18 cellular contexts compared by ENCODE assay signal in genomic region chr17:12996357-12996756, GRCh38. TPM values are rescaled to one million over a fixed set of nuclear protein-coding genes. Genes with fewer than 3 reads are reported as not detected.
A peak's percentile ranks its signal among the peaks of the same experiment; 100 is the strongest.
DNase-seq lines count a peak whose midpoint lies in the region; ATAC-seq and TF ChIP-seq lines count a peak whose summit lies in the region.
"Had no signal": no experiment of that assay in that cellular context is flagged by ENCODE, and none has a peak within 500 bp of the region (broad histone marks: within the 10 kb centered on the region; RNA-seq: fewer than 3 reads in every experiment).

No MANE protein-coding gene starts in this region.

- DNase-seq in activated effector memory CD4-positive, alpha-beta T cell treated with anti-CD3 and anti-CD28 coated beads, Interleukin-2, amount 50 U/mL, for 16 hours, result peak; percentile 48
- DNase-seq in activated effector memory CD4-positive, alpha-beta T cell treated with Interleukin-2 at 50 U/mL for 16 hours, result no peak
- peak; percentile 26 for DNase-seq in RWPE2 (ENCODE audit: low spot score)
- DNase-seq in mesenteric fat pad (ENCODE audit: low spot score), result peak; percentile 76
- no peak for DNase-seq in stimulated activated naive CD8-positive, alpha-beta T cell treated with anti-CD3 and anti-CD28 coated beads, Interleukin-15, Interleukin-2, amounts not matched to agents 100 U/mL and 50 U/mL, for 24 hours
- no peak for DNase-seq in HFFc6
- DNase-seq: Caco-2; CD4-positive, CD25-positive, alpha-beta regulatory T cell; CD8-positive, alpha-beta T cell; DMS153; DND-41; GM23248; H9 had no signal

- no peak for ATAC-seq in RWPE2 (ENCODE audit: low read depth)
- ATAC-seq in stimulated activated naive CD8-positive, alpha-beta T cell treated with anti-CD3 and anti-CD28 coated beads, Interleukin-15, Interleukin-2, amounts not matched to agents 100 U/mL and 50 U/mL, for 24 hours, result no peak
- ATAC-seq in GM18873 (IDR thresholded peaks at IDR 0.05; ENCODE audit: low FRiP score, unreplicated experiment), result no peak
- ATAC-seq: CD8-positive, alpha-beta T cell had no signal

- no peak overlapping the region for H3K4me3 Mint-ChIP-seq in HFFc6
- H3K4me3 Mint-ChIP-seq: B cell; CD4-positive, CD25-positive, alpha-beta regulatory T cell; CD8-positive, alpha-beta T cell; H9 had no signal

- H3K27me3 Mint-ChIP-seq in HFFc6 (ENCODE audit: insufficient read depth), result peaks cover 3% of the 10 kb centered on the region; the same call in 1 of the 2 replicates
- H3K27me3 Mint-ChIP-seq: B cell; CD4-positive, CD25-positive, alpha-beta regulatory T cell had no signal

- no peaks in the 10 kb centered on the region for H3K9me3 Mint-ChIP-seq in HFFc6
- H3K9me3 Mint-ChIP-seq: CD4-positive, CD25-positive, alpha-beta regulatory T cell; CD8-positive, alpha-beta T cell; H9 had no signal

- no peaks in the 10 kb centered on the region for H3K27me3 ChIP-seq in RWPE2 (ENCODE audit: insufficient read depth, poor library complexity, severe bottlenecking)
- H3K27me3 ChIP-seq: BLaER1 had no signal

- no peak overlapping the region for H3K27ac ChIP-seq in RWPE2 (ENCODE audit: poor library complexity, severe bottlenecking)
- H3K27ac ChIP-seq: 22Rv1, BLaER1, C4-2B, GM23248 had no signal

- TF ChIP-seq CTCF in RWPE2 (IDR thresholded peaks at IDR 0.05; ENCODE audit: poor library complexity, severe bottlenecking) (no peak), HFFc6 (IDR thresholded peaks at IDR 0.05) (no peak)

- H3K4me1 Mint-ChIP-seq in HFFc6 (ENCODE audit: low read depth), result no peaks in the 10 kb centered on the region
- H3K4me1 Mint-ChIP-seq: B cell, H9 had no signal

- peaks cover 22% of the 10 kb centered on the region for H3K36me3 Mint-ChIP-seq in HFFc6 (ENCODE audit: low read depth)

- H3K4me1 ChIP-seq in RWPE2 (ENCODE audit: insufficient read depth, poor library complexity, severe bottlenecking), result no peaks in the 10 kb centered on the region
- H3K4me1 ChIP-seq: Caco-2 had no signal

- peaks cover 95% of the 10 kb centered on the region for H3K36me3 ChIP-seq in RWPE2 (ENCODE audit: low read depth)

- H3K9me3 ChIP-seq in RWPE2 (ENCODE audit: severe bottlenecking), result no peaks in the 10 kb centered on the region
- H3K9me3 ChIP-seq: BLaER1, Caco-2 had no signal

- H3K27ac Mint-ChIP-seq in HFFc6, result no peak overlapping the region
- H3K27ac Mint-ChIP-seq: B cell; CD4-positive, CD25-positive, alpha-beta regulatory T cell; CD8-positive, alpha-beta T cell had no signal

- no peak overlapping the region for H3K4me3 ChIP-seq in RWPE2 (ENCODE audit: severe bottlenecking)
- H3K4me3 ChIP-seq: BLaER1, GM23248 had no signal

RNA-seq across cellular contexts. Expression of gene ELAC2, which starts 21.5 kb away (rescaled TPM):
- total RNA-seq in mesenteric fat pad, result 54.8 TPM
- total RNA-seq in HFFc6 (2021; fragmentation: NEBNext Ultra II Directional; extraction: Animal tissue kit (Norgen Biotek cat#: 25700)), result 10 to 100 TPM; 49.8 to 63.8 (median 55.7) TPM

Comparison
In these comparisons a context has a peak if more than half of its experiments do, and no peak if none do; other contexts are left out.
1. DNase-seq: peak in activated effector memory CD4-positive, alpha-beta T cell treated with anti-CD3 and anti-CD28 coated beads, Interleukin-2, amount 50 U/mL, for 16 hours (single experiment), RWPE2 (single experiment) and mesenteric fat pad (single experiment); none in activated effector memory CD4-positive, alpha-beta T cell treated with Interleukin-2 at 50 U/mL for 16 hours (single experiment), stimulated activated naive CD8-positive, alpha-beta T cell treated with anti-CD3 and anti-CD28 coated beads, Interleukin-15, Interleukin-2, amounts not matched to agents 100 U/mL and 50 U/mL, for 24 hours (single experiment) and HFFc6 (single experiment).